In the genomic region with DNA sequence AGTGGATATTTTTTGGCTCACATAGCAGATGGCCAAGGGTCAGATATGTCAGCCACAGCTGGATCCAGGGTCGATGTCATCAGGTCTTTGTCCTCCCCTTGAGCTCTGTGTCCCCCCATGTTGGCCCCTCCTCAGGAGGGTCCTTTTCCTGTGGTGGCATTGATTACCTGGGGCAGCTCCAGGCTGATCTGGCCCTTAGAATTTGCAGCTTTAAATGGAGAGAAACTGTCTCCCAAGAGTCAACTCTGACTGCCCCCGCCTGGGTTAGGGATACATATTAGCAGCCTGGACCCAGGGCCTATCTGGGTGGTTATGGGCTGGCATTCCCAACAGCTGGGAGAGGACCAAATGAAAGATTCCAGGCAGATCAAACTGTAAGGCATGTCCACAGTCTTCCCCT, we compare ENCODE assay signal across 3 cellular contexts.
"Had no signal": no experiment of that assay in that cellular context is flagged by ENCODE, and none has a peak within 500 bp of the region (broad histone marks: within the 10 kb centered on the region; RNA-seq: fewer than 3 reads in every experiment).

No MANE protein-coding gene starts in this region.

- DNase-seq: GDM1, GF-D8 had no signal

- H3K4me3 ChIP-seq: GM12878 had no signal
